In genomic region chr6:26075063-26075717, GRCh38 we compare ENCODE assay signal across 31 cellular contexts.
"Had no signal": no experiment of that assay in that cellular context is flagged by ENCODE, and none has a peak within 500 bp of the region (broad histone marks: within the 10 kb centered on the region; RNA-seq: fewer than 3 reads in every experiment).

No MANE protein-coding gene starts in this region.

- H3K27ac ChIP-seq: heart left ventricle, left lung, lower lobe of right lung, neutrophil, ovary, sigmoid colon, upper lobe of left lung had no signal

- DNase-seq: activated CD4-positive, alpha-beta T cell treated with anti-CD3 and anti-CD28 coated beads for 1 hour; activated CD4-positive, alpha-beta T cell treated with anti-CD3 and anti-CD28 coated beads, Interleukin-2, amount 10 ng/mL, durations not matched to agents 7 days and 5 days; activated CD8-positive, alpha-beta T cell treated with anti-CD3 and anti-CD28 coated beads for 36 hours; activated gamma-delta T cell treated with Interleukin-2 at 50 U/mL for 16 hours; activated naive CD4-positive, alpha-beta T cell treated with anti-CD3 and anti-CD28 coated beads, Interleukin-2, amount 50 U/mL, for 16 hours; activated T-cell treated with anti-CD3 and anti-CD28 coated beads, Interleukin-2, amount 50 U/mL, for 4 hours; amygdala; caudate nucleus; cortex of kidney; foreskin fibroblast; heart left ventricle; hypothalamus; left lung; lower lobe of right lung; mesenchymal stem cell; natural killer cell; ovary; sigmoid colon; stimulated activated CD4-positive, alpha-beta T cell treated with anti-CD3 and anti-CD28 coated beads, Interleukin-1b, Interleukin-23, amount 100 ng/mL, for 48 hours; stimulated activated CD4-positive, alpha-beta T cell treated with anti-CD3 and anti-CD28 coated beads, Interleukin-4, amount 100 ng/mL, for 4 hours; stimulated activated CD8-positive, alpha-beta memory T cell treated with anti-CD3 and anti-CD28 coated beads, Interleukin-4, amount 100 ng/mL, for 48 hours; stimulated activated naive CD8-positive, alpha-beta T cell treated with anti-CD3 and anti-CD28 coated beads, Interleukin-15, amount 100 ng/mL, for 72 hours; substantia nigra; T-helper 1 cell; upper lobe of left lung had no signal

- H3K9me3 ChIP-seq: heart left ventricle, lower lobe of right lung, neutrophil, ovary, sigmoid colon, upper lobe of left lung had no signal

- H3K4me3 Mint-ChIP-seq: activated CD4-positive, alpha-beta T cell treated with anti-CD3 and anti-CD28 coated beads, Interleukin-2, amount 10 ng/mL, durations not matched to agents 7 days and 5 days; activated CD8-positive, alpha-beta T cell treated with anti-CD3 and anti-CD28 coated beads for 36 hours; activated T-cell treated with anti-CD3 and anti-CD28 coated beads, Interleukin-2, amount 50 U/mL, for 4 hours; activated T-helper 17 cell treated with anti-CD3 and anti-CD28 coated beads, Interleukin-2, amount 50 U/mL, for 72 hours; natural killer cell; stimulated activated memory B cell treated with anti-CD40 and anti-IgM and Interleukin-4, amounts not matched to agents 10 μg/mL and 1 μg/mL and 100 μg/mL, for 72 hours; stimulated activated naive CD8-positive, alpha-beta T cell treated with anti-CD3 and anti-CD28 coated beads, Interleukin-15, amount 100 ng/mL, for 72 hours had no signal

- H3K27me3 ChIP-seq: heart left ventricle, left lung, ovary, sigmoid colon, upper lobe of left lung had no signal

- H3K27ac Mint-ChIP-seq: activated CD4-positive, alpha-beta T cell treated with anti-CD3 and anti-CD28 coated beads, Interleukin-2, amount 10 ng/mL, durations not matched to agents 7 days and 5 days; activated CD8-positive, alpha-beta T cell treated with anti-CD3 and anti-CD28 coated beads for 36 hours; activated T-helper 17 cell treated with anti-CD3 and anti-CD28 coated beads, Interleukin-2, amount 50 U/mL, for 72 hours; natural killer cell; progenitor cell of endocrine pancreas; stimulated activated memory B cell treated with anti-CD40 and anti-IgM and Interleukin-4, amounts not matched to agents 10 μg/mL and 1 μg/mL and 100 μg/mL, for 72 hours; stimulated activated naive CD8-positive, alpha-beta T cell treated with anti-CD3 and anti-CD28 coated beads, Interleukin-15, amount 100 ng/mL, for 72 hours had no signal

- H3K27me3 Mint-ChIP-seq: stimulated activated memory B cell treated with anti-CD40 and anti-IgM and Interleukin-4, amounts not matched to agents 10 μg/mL and 1 μg/mL and 100 μg/mL, for 72 hours had no signal

- H3K36me3 Mint-ChIP-seq: natural killer cell; stimulated activated memory B cell treated with anti-CD40 and anti-IgM and Interleukin-4, amounts not matched to agents 10 μg/mL and 1 μg/mL and 100 μg/mL, for 72 hours had no signal

- H3K4me1 ChIP-seq: sigmoid colon had no signal

- H3K36me3 ChIP-seq: heart left ventricle, left lung, lower lobe of right lung, neutrophil, ovary, sigmoid colon, upper lobe of left lung had no signal

- H3K4me3 ChIP-seq: heart left ventricle, left lung, lower lobe of right lung, ovary, sigmoid colon, smooth muscle cell, upper lobe of left lung had no signal

- H3K4me2 ChIP-seq: smooth muscle cell had no signal

- H3K4me1 Mint-ChIP-seq: natural killer cell; stimulated activated memory B cell treated with anti-CD40 and anti-IgM and Interleukin-4, amounts not matched to agents 10 μg/mL and 1 μg/mL and 100 μg/mL, for 72 hours had no signal

- H3K9me3 Mint-ChIP-seq: activated CD8-positive, alpha-beta T cell treated with anti-CD3 and anti-CD28 coated beads for 36 hours; activated T-cell treated with anti-CD3 and anti-CD28 coated beads, Interleukin-2, amount 50 U/mL, for 4 hours; activated T-helper 17 cell treated with anti-CD3 and anti-CD28 coated beads, Interleukin-2, amount 50 U/mL, for 72 hours; natural killer cell; stimulated activated memory B cell treated with anti-CD40 and anti-IgM and Interleukin-4, amounts not matched to agents 10 μg/mL and 1 μg/mL and 100 μg/mL, for 72 hours; stimulated activated naive CD8-positive, alpha-beta T cell treated with anti-CD3 and anti-CD28 coated beads, Interleukin-15, amount 100 ng/mL, for 72 hours had no signal

- ATAC-seq: activated CD8-positive, alpha-beta T cell treated with anti-CD3 and anti-CD28 coated beads for 36 hours; activated T-cell treated with anti-CD3 and anti-CD28 coated beads, Interleukin-2, amount 50 U/mL, for 4 hours; activated T-helper 17 cell treated with anti-CD3 and anti-CD28 coated beads, Interleukin-2, amount 50 U/mL, for 72 hours; esophagus mucosa; heart left ventricle; left lung; lower lobe of right lung; natural killer cell; stimulated activated memory B cell treated with anti-CD40 and anti-IgM and Interleukin-4, amounts not matched to agents 10 μg/mL and 1 μg/mL and 100 μg/mL, for 72 hours; stimulated activated naive CD8-positive, alpha-beta T cell treated with anti-CD3 and anti-CD28 coated beads, Interleukin-15, amount 100 ng/mL, for 72 hours had no signal
